ENCODE assay signal across 19 cellular contexts in genomic region chr14:100641274-100641860, GRCh38. TPM values are rescaled to one million over a fixed set of nuclear protein-coding genes. Genes with fewer than 3 reads are reported as not detected.
A peak's percentile ranks its signal among the peaks of the same experiment; 100 is the strongest.
DNase-seq lines count a peak whose midpoint lies in the region; ATAC-seq and TF ChIP-seq lines count a peak whose summit lies in the region.
"Had no signal": no experiment of that assay in that cellular context is flagged by ENCODE, and none has a peak within 500 bp of the region (broad histone marks: within the 10 kb centered on the region; RNA-seq: fewer than 3 reads in every experiment).

No MANE protein-coding gene starts in this region.

- ATAC-seq in DND-41 (ENCODE audit: insufficient read depth, low read depth), result no peak
- ATAC-seq: gastrocnemius medialis, WTC11 had no signal

- peak; percentile 13 for TF ChIP-seq CTCF in DND-41 (IDR thresholded peaks at IDR 0.05; ENCODE audit: borderline replicate concordance, extremely low read depth, low read length, poor library complexity, severe bottlenecking)
- TF ChIP-seq CTCF in WERI-Rb-1 (IDR thresholded peaks at IDR 0.05; ENCODE audit: low read depth, low read length), result 0 out of 2 replicates have a peak, but pooled peaks have one; percentile 2
- TF ChIP-seq CTCF in liver (IDR thresholded peaks at IDR 0.05; ENCODE audit: low read depth, low read length, missing input control), result no peak

- H3K9ac ChIP-seq in BLaER1, result peak overlapping the region; percentile 33; the same call in 1 of the 2 replicates
- H3K9ac ChIP-seq in DND-41 (ENCODE audit: low read depth, low read length), result peak overlapping the region; percentile 58
- H3K9ac ChIP-seq in liver (ENCODE audit: low read depth in 1 of 2, low read length in 2 of 2), result no peak overlapping the region

- DNase-seq in DND-41 (peak; percentile 45), WERI-Rb-1 (no peak), cerebellum (ENCODE audit: low spot score) (no peak), 8988T (no peak), AG08396 (ENCODE audit: low spot score) (no peak), NCI-H2171 (lab: John Stamatoyannopoulos, UW) (no peak)
- DNase-seq: activated gamma-delta T cell, anterior cingulate cortex, cortex of kidney, DMS53, gastrocnemius medialis, left ventricle myocardium inferior, NCI-H1105, trophoblast cell had no signal

- peak overlapping the region; percentile 78 for H3K4me2 ChIP-seq in BLaER1
- H3K4me2 ChIP-seq in DND-41 (ENCODE audit: insufficient read depth, low read length), result peak overlapping the region; percentile 53

- H3K27ac ChIP-seq in BLaER1 (0 out of 2 replicates have a peak overlapping the region, but pooled peaks have one; percentile 23), DND-41 (ENCODE audit: low read length) (peak overlapping the region; percentile 94), WERI-Rb-1 (no peak overlapping the region), liver (ENCODE audit: low read depth in 1 of 2, low read length in 2 of 2) (no peak overlapping the region)
- H3K27ac ChIP-seq: gastrocnemius medialis, left ventricle myocardium inferior had no signal

- no peaks in the 10 kb centered on the region for H3K79me2 ChIP-seq in DND-41 (ENCODE audit: insufficient read depth, low read length)

- no peaks in the 10 kb centered on the region; the same call in 1 of the 2 replicates for H4K20me1 ChIP-seq in BLaER1
- H4K20me1 ChIP-seq in DND-41 (ENCODE audit: insufficient read depth, low read length), result no peaks in the 10 kb centered on the region

- H3K9me3 ChIP-seq in BLaER1 (no peaks in the 10 kb centered on the region), DND-41 (ENCODE audit: insufficient read depth, low read length, severe bottlenecking) (no peaks in the 10 kb centered on the region), WERI-Rb-1 (ENCODE audit: severe bottlenecking) (no peaks in the 10 kb centered on the region), liver (ENCODE audit: control insufficient read depth in 4 of 4, low read length in 3 of 4) (no peaks in the 10 kb centered on the region)
- H3K9me3 ChIP-seq: gastrocnemius medialis had no signal

- no peak overlapping the region for H2AFZ ChIP-seq in DND-41 (ENCODE audit: low read depth, low read length)

- H3K4me1 ChIP-seq in BLaER1, result peaks cover 70% of the 10 kb centered on the region
- peaks cover 94% of the 10 kb centered on the region for H3K4me1 ChIP-seq in DND-41 (ENCODE audit: insufficient read depth, low read length)
- peaks cover 4 to 29% (median 19%) of the 10 kb centered on the region in 4 donors for H3K4me1 ChIP-seq in liver (ENCODE audit: control insufficient read depth in 4 of 4, insufficient read depth in 4 of 4, low read length in 3 of 4)
- H3K4me1 ChIP-seq: gastrocnemius medialis, left ventricle myocardium inferior had no signal

- H3K36me3 ChIP-seq in BLaER1 (no peaks in the 10 kb centered on the region), DND-41 (ENCODE audit: insufficient read depth, low read length) (no peaks in the 10 kb centered on the region), WERI-Rb-1 (no peaks in the 10 kb centered on the region), liver (ENCODE audit: control insufficient read depth in 4 of 4, insufficient read depth in 3 of 4, low read depth in 1 of 4, low read length in 3 of 4) (no peaks in the 10 kb centered on the region)
- H3K36me3 ChIP-seq: gastrocnemius medialis, left ventricle myocardium inferior had no signal

- WGBS in liver, result 77% methylated on average over 8 of the region's 8 CpGs

- H3K4me3 ChIP-seq in BLaER1, result no peak overlapping the region
- H3K4me3 ChIP-seq in DND-41 (ENCODE audit: low read depth in 1 of 2, low read length in 2 of 2), result no peak overlapping the region; a peak in 1 of 4 replicates
- H3K4me3 ChIP-seq in WERI-Rb-1 (ENCODE audit: low read depth, low read length), result no peak overlapping the region
- H3K4me3 ChIP-seq in liver (ENCODE audit: low read depth in 1 of 3, low read length in 3 of 3), result no peak overlapping the region
- H3K4me3 ChIP-seq: gastrocnemius medialis, left ventricle myocardium inferior, skin epidermis had no signal

- TF ChIP-seq RAD21 in liver (IDR thresholded peaks at IDR 0.05), result peak in 1 of 2 donors; percentile 21

- H3K27me3 ChIP-seq in BLaER1 (no peaks in the 10 kb centered on the region), DND-41 (ENCODE audit: insufficient read depth, low read length, poor library complexity) (no peaks in the 10 kb centered on the region), WERI-Rb-1 (ENCODE audit: insufficient read depth, low read depth, severe bottlenecking) (no peaks in the 10 kb centered on the region), liver (ENCODE audit: control insufficient read depth in 4 of 4, insufficient read depth in 4 of 4, low read length in 3 of 4) (no peaks in the 10 kb centered on the region)
- H3K27me3 ChIP-seq: gastrocnemius medialis had no signal

TF ChIP-seq in liver, 16 proteins besides CTCF, POLR2A, EP300 and RAD21:
- TF ChIP-seq HNF4G (IDR thresholded peaks at IDR 0.05), result peak; percentile 21
- TF ChIP-seq SP1 (IDR thresholded peaks at IDR 0.05), result peak; percentile 53
- peak in 1 of 2 donors; percentile 81 for TF ChIP-seq RXRA (IDR thresholded peaks at IDR 0.05)
- peak; percentile 31 for TF ChIP-seq FOXA1 (IDR thresholded peaks at IDR 0.05)
- TF ChIP-seq FOXA2 (IDR thresholded peaks at IDR 0.05), result no peak
- TF ChIP-seq REST (IDR thresholded peaks at IDR 0.05), result peak; percentile 48
- no peak for TF ChIP-seq ATF3 (IDR thresholded peaks at IDR 0.05)
- TF ChIP-seq TAF1 (conservative IDR thresholded peaks at IDR 0.05), result no peak
- TF ChIP-seq GABPA (IDR thresholded peaks at IDR 0.05 in 1 of 2, conservative IDR thresholded peaks at IDR 0.05 in 1 of 2), result no peak
- TF ChIP-seq, protein P1, sequence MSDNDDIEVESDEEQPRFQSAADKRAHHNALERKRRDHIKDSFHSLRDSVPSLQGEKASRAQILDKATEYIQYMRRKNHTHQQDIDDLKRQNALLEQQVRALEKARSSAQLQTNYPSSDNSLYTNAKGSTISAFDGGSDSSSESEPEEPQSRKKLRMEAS (IDR thresholded peaks at IDR 0.05), result peak; percentile 47
- no peak for TF ChIP-seq JUND (IDR thresholded peaks at IDR 0.05)
- TF ChIP-seq, protein P2, sequence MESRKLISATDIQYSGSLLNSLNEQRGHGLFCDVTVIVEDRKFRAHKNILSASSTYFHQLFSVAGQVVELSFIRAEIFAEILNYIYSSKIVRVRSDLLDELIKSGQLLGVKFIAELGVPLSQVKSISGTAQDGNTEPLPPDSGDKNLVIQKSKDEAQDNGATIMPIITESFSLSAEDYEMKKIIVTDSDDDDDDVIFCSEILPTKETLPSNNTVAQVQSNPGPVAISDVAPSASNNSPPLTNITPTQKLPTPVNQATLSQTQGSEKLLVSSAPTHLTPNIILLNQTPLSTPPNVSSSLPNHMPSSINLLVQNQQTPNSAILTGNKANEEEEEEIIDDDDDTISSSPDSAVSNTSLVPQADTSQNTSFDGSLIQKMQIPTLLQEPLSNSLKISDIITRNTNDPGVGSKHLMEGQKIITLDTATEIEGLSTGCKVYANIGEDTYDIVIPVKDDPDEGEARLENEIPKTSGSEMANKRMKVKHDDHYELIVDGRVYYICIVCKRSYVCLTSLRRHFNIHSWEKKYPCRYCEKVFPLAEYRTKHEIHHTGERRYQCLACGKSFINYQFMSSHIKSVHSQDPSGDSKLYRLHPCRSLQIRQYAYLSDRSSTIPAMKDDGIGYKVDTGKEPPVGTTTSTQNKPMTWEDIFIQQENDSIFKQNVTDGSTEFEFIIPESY (IDR thresholded peaks at IDR 0.05), result no peak
- TF ChIP-seq YY1 (IDR thresholded peaks at IDR 0.05), result no peak
- no peak for TF ChIP-seq NR2F2 (IDR thresholded peaks at IDR 0.05)
- peak; percentile 84 to 97 for TF ChIP-seq HNF4A (conservative IDR thresholded peaks at IDR 0.05)
- TF ChIP-seq EGR1 (IDR thresholded peaks at IDR 0.05; ENCODE audit: low read depth in 2 of 2), result no peak

RNA-seq across cellular contexts. Expression of gene BEGAIN, which starts 54.1 kb away (rescaled TPM):
- total RNA-seq in liver (1 to 10 TPM in 1 of 2 donors, under 1 TPM in 1; 0.47 to 1.9 TPM), cerebellum (6.0 TPM)
- under 1 TPM; 0.11 to 0.12 TPM for polyA plus RNA-seq in liver
- total RNA-seq: B cell had no signal

Comparison
In these comparisons a context has a peak if more than half of its experiments do, and no peak if none do; other contexts are left out.
1. H3K27ac ChIP-seq: peak in BLaER1 (single experiment) and DND-41 (single experiment); none in WERI-Rb-1 (single experiment) and liver (0 of 2).
2. H3K9ac ChIP-seq: peak in BLaER1 (single experiment) and DND-41 (single experiment); none in liver (0 of 2).